ENCODE assay signal across 21 cellular contexts in genomic region chr10:50312464-50313437, GRCh38.
A peak's percentile ranks its signal among the peaks of the same experiment; 100 is the strongest.
DNase-seq lines count a peak whose midpoint lies in the region; TF ChIP-seq lines count a peak whose summit lies in the region.
"Had no signal": no experiment of that assay in that cellular context is flagged by ENCODE, and none has a peak within 500 bp of the region (broad histone marks: within the 10 kb centered on the region; RNA-seq: fewer than 3 reads in every experiment).

No MANE protein-coding gene starts in this region.

- peaks cover 9% of the 10 kb centered on the region for H3K9me3 Mint-ChIP-seq in activated T-helper 1 cell treated with anti-CD3 and anti-CD28 coated beads, Interleukin-12 subunit alpha, Interleukin-12 subunit beta, Interleukin-2, Interleukin-4 antibody, amounts not matched to agents 30 ng/mL and 10 ng/mL and 1 ng/mL, durations not matched to agents 14 hours and 24 hours and 36 hours
- H3K9me3 Mint-ChIP-seq: endodermal cell had no signal

- WGBS in GM23248 (ENCODE audit: low coverage in 1 of 2, low lambda C conversion rate in 2 of 2, missing lambda C conversion rate in 2 of 2), 2 experiments = 64 to 72% methylated on average over 10 of the region's 10 CpGs
- 92 to 96% methylated on average over 10 of the region's 10 CpGs for WGBS in thyroid gland, 2 donors
- 85% methylated on average over 10 of the region's 10 CpGs for WGBS in prostate gland

- H2AFZ ChIP-seq in GM23248 = no peak overlapping the region
- H2AFZ ChIP-seq: hepatocyte had no signal

- H3K9me2 ChIP-seq in GM23248 (ENCODE audit: insufficient read depth) = no peaks in the 10 kb centered on the region

- TF ChIP-seq CTCF in AG09319 (IDR thresholded peaks at IDR 0.05; ENCODE audit: low read depth, low read length) (no peak), thyroid gland (IDR thresholded peaks at IDR 0.05) (no peak), prostate gland (IDR thresholded peaks at IDR 0.05) (no peak)

- peak overlapping the region; percentile 32 for H3K4me2 ChIP-seq in GM23248 (ENCODE audit: unreplicated experiment)
- H3K4me2 ChIP-seq: hepatocyte had no signal

- peaks cover 25% of the 10 kb centered on the region for H3K79me2 ChIP-seq in GM23248 (ENCODE audit: insufficient read depth)

- no peaks in the 10 kb centered on the region for H4K20me1 ChIP-seq in GM23248 (ENCODE audit: insufficient read depth)

- H3K27me3 Mint-ChIP-seq in activated T-helper 1 cell treated with anti-CD3 and anti-CD28 coated beads, Interleukin-12 subunit alpha, Interleukin-12 subunit beta, Interleukin-2, Interleukin-4 antibody, amounts not matched to agents 30 ng/mL and 10 ng/mL and 1 ng/mL, durations not matched to agents 14 hours and 24 hours and 36 hours (ENCODE audit: insufficient read depth) = no peaks in the 10 kb centered on the region

- TF ChIP-seq POLR2A in thyroid gland (IDR thresholded peaks at IDR 0.05) (no peak), prostate gland (IDR thresholded peaks at IDR 0.05) (no peak)

- H3K36me3 Mint-ChIP-seq in activated T-helper 1 cell treated with anti-CD3 and anti-CD28 coated beads, Interleukin-12 subunit alpha, Interleukin-12 subunit beta, Interleukin-2, Interleukin-4 antibody, amounts not matched to agents 30 ng/mL and 10 ng/mL and 1 ng/mL, durations not matched to agents 14 hours and 24 hours and 36 hours (ENCODE audit: low read depth) = peaks cover 37% of the 10 kb centered on the region

- H3K36me3 ChIP-seq in GM23248 (ENCODE audit: low read depth) (0 out of 2 replicates have a peak, but pooled peaks cover 12% of the 10 kb centered on the region), thyroid gland (peaks cover 7 to 8% of the 10 kb centered on the region in 2 donors), prostate gland (no peaks in the 10 kb centered on the region)

- DNase-seq in AG09319 (ENCODE audit: extremely low read depth, low read depth) (peak; percentile 1), GM23248 (peak; percentile 90), fibroblast of the conjunctiva (ENCODE audit: low read depth) (peak; percentile 46), NOMO-1 treated with dmso at 0.1 percent for 144 hours (lab: John Stamatoyannopoulos, UW; ENCODE audit: unreplicated experiment) (no peak), thyroid gland (no peak), prostate gland (ENCODE audit: low spot score) (no peak), NCI-H345 (lab: John Stamatoyannopoulos, UW) (no peak)
- DNase-seq in activated T-helper 1 cell treated with anti-CD3 and anti-CD28 coated beads, Interleukin-12 subunit alpha, Interleukin-12 subunit beta, Interleukin-2, Interleukin-4 antibody, amounts not matched to agents 30 ng/mL and 10 ng/mL and 1 ng/mL, durations not matched to agents 14 hours and 24 hours and 36 hours (ENCODE audit: low spot score) = no peak
- DNase-seq: activated CD8-positive, alpha-beta memory T cell treated with anti-CD3 and anti-CD28 coated beads for 24 hours; activated naive CD4-positive, alpha-beta T cell; C1 segment of cervical spinal cord; endodermal cell; GOT3; KG1; left lung; NCI-H1930; retina; SHP77; T-helper 9 cell; upper lobe of left lung had no signal

- peak overlapping the region; percentile 24 for H3K27ac Mint-ChIP-seq in activated T-helper 1 cell treated with anti-CD3 and anti-CD28 coated beads, Interleukin-12 subunit alpha, Interleukin-12 subunit beta, Interleukin-2, Interleukin-4 antibody, amounts not matched to agents 30 ng/mL and 10 ng/mL and 1 ng/mL, durations not matched to agents 14 hours and 24 hours and 36 hours
- H3K27ac Mint-ChIP-seq: endodermal cell had no signal

- H3K27ac ChIP-seq in GM23248 = peak overlapping the region; percentile 41
- H3K27ac ChIP-seq in thyroid gland = no peak overlapping the region
- no peak overlapping the region for H3K27ac ChIP-seq in prostate gland
- H3K27ac ChIP-seq: hepatocyte, left lung, upper lobe of left lung had no signal

- in situ Hi-C loops in GM23248 (cut with MboI) = no loop called here

- H3K9ac ChIP-seq in GM23248 = no peak overlapping the region

- peaks cover 21% of the 10 kb centered on the region for H3F3A ChIP-seq in GM23248 (ENCODE audit: insufficient read depth)

- no peaks in the 10 kb centered on the region for H3K27me3 ChIP-seq in GM23248 (replicated peaks; ENCODE audit: insufficient read depth)
- no peaks in the 10 kb centered on the region for H3K27me3 ChIP-seq in thyroid gland
- H3K27me3 ChIP-seq in prostate gland (replicated peaks; ENCODE audit: insufficient read depth) = no peaks in the 10 kb centered on the region
- H3K27me3 ChIP-seq: hepatocyte, left lung, upper lobe of left lung had no signal

- H3K4me1 ChIP-seq in GM23248 (ENCODE audit: insufficient read depth) = peaks cover 7% of the 10 kb centered on the region; the same call in 1 of the 2 replicates
- H3K4me1 ChIP-seq in thyroid gland = no peaks in the 10 kb centered on the region
- no peaks in the 10 kb centered on the region for H3K4me1 ChIP-seq in prostate gland (replicated peaks)

- intact Hi-C loops in activated T-helper 1 cell treated with anti-CD3 and anti-CD28 coated beads, Interleukin-12 subunit alpha, Interleukin-12 subunit beta, Interleukin-2, Interleukin-4 antibody, amounts not matched to agents 30 ng/mL and 10 ng/mL and 1 ng/mL, durations not matched to agents 14 hours and 24 hours and 36 hours (cut with micrococcal nuclease) = no loop called here
- intact Hi-C loops in thyroid gland (cut with DNase I) = no loop called here
- intact Hi-C loops in prostate gland (cut with DNase I) = no loop called here

- H3K9me3 ChIP-seq in GM23248 (ENCODE audit: low read depth) (no peaks in the 10 kb centered on the region), thyroid gland (no peaks in the 10 kb centered on the region), prostate gland (no peaks in the 10 kb centered on the region)
- H3K9me3 ChIP-seq: left lung, upper lobe of left lung had no signal

- peaks cover 33% of the 10 kb centered on the region for H3K4me1 Mint-ChIP-seq in activated T-helper 1 cell treated with anti-CD3 and anti-CD28 coated beads, Interleukin-12 subunit alpha, Interleukin-12 subunit beta, Interleukin-2, Interleukin-4 antibody, amounts not matched to agents 30 ng/mL and 10 ng/mL and 1 ng/mL, durations not matched to agents 14 hours and 24 hours and 36 hours (ENCODE audit: low read depth)

- H3K4me3 ChIP-seq in GM23248 = no peak overlapping the region
- H3K4me3 ChIP-seq in thyroid gland (replicated peaks in 1 of 3) = no peak overlapping the region
- no peak overlapping the region for H3K4me3 ChIP-seq in prostate gland
- H3K4me3 ChIP-seq: hepatocyte, left lung, upper lobe of left lung had no signal

- peak overlapping the region; percentile 4 for H3K4me3 Mint-ChIP-seq in activated T-helper 1 cell treated with anti-CD3 and anti-CD28 coated beads, Interleukin-12 subunit alpha, Interleukin-12 subunit beta, Interleukin-2, Interleukin-4 antibody, amounts not matched to agents 30 ng/mL and 10 ng/mL and 1 ng/mL, durations not matched to agents 14 hours and 24 hours and 36 hours
- H3K4me3 Mint-ChIP-seq: endodermal cell had no signal

Comparison
In these comparisons a context has a peak if more than half of its experiments do, and no peak if none do; other contexts are left out.
1. DNase-seq: peak in AG09319 (single experiment), GM23248 (single experiment) and fibroblast of the conjunctiva (single experiment); none in activated T-helper 1 cell treated with anti-CD3 and anti-CD28 coated beads, Interleukin-12 subunit alpha, Interleukin-12 subunit beta, Interleukin-2, Interleukin-4 antibody, amounts not matched to agents 30 ng/mL and 10 ng/mL and 1 ng/mL, durations not matched to agents 14 hours and 24 hours and 36 hours (single experiment), NOMO-1 treated with dmso at 0.1 percent for 144 hours (single experiment), thyroid gland (0 of 2), prostate gland (single experiment) and NCI-H345 (single experiment).